ENCODE assay signal across 9 cellular contexts in genomic region chr6:154994881-154995240, GRCh38. TPM values are rescaled to one million over a fixed set of nuclear protein-coding genes. Genes with fewer than 3 reads are reported as not detected.
DNase-seq lines count a peak whose midpoint lies in the region; ATAC-seq and TF ChIP-seq lines count a peak whose summit lies in the region.
"Had no signal": no experiment of that assay in that cellular context is flagged by ENCODE, and none has a peak within 500 bp of the region (broad histone marks: within the 10 kb centered on the region; RNA-seq: fewer than 3 reads in every experiment).

No MANE protein-coding gene starts in this region.

- H3K27ac ChIP-seq in AG04450 (ENCODE audit: low read depth, low read length) (no peak overlapping the region), HUES6 (ENCODE audit: low read depth, low read length) (no peak overlapping the region), dorsolateral prefrontal cortex (no peak overlapping the region), body of pancreas (no peak overlapping the region)

- ATAC-seq in omental fat pad (ENCODE audit: low FRiP score) (peak; percentile 49), body of pancreas (no peak)

- peak overlapping the region; percentile 51 for H3K9ac ChIP-seq in HUES6 (ENCODE audit: low read length)

- H3K4me3 ChIP-seq in AG04450 (ENCODE audit: low read depth, low read length) (peak overlapping the region; percentile 81), HUES6 (ENCODE audit: low read depth, low read length) (peak overlapping the region; percentile 87), dorsolateral prefrontal cortex (peak overlapping the region in 40 of 59 donors; percentile 7 to 79 (median 66)), body of pancreas (no peak overlapping the region)

- 15 to 31% methylated on average over 23 to 27 of the region's 28 CpGs for WGBS in body of pancreas, 2 donors

- CTCF ChIA-PET in AG04450 (lab: Charles Lee) = no interaction called here

- H3K36me3 ChIP-seq in HUES6 (ENCODE audit: control insufficient read depth, insufficient read depth, low read length) (no peaks in the 10 kb centered on the region), body of pancreas (replicated peaks in 1 of 2; ENCODE audit: insufficient read depth in 1 of 2, low read depth in 2 of 2) (no peaks in the 10 kb centered on the region)

- no peaks in the 10 kb centered on the region for H3K27me3 ChIP-seq in AG04450 (ENCODE audit: control insufficient read depth, insufficient read depth, low read length)
- H3K27me3 ChIP-seq in HUES6 (ENCODE audit: control insufficient read depth, insufficient read depth, low read length) = peaks cover 6% of the 10 kb centered on the region; the same call in 1 of the 2 replicates
- peaks cover 0 to 12% (median 0%) of the 10 kb centered on the region in 45 donors for H3K27me3 ChIP-seq in dorsolateral prefrontal cortex
- H3K27me3 ChIP-seq in body of pancreas = no peaks in the 10 kb centered on the region

- H3K4me1 ChIP-seq in HUES6 (ENCODE audit: control insufficient read depth, insufficient read depth, low read length) = peaks cover 20% of the 10 kb centered on the region
- H3K4me1 ChIP-seq in body of pancreas = peaks cover 8% of the 10 kb centered on the region

- POLR2A ChIA-PET in AG04450 (lab: Yijun Ruan, JAX) = no interaction called here

- TF ChIP-seq CTCF in AG04450 (IDR thresholded peaks at IDR 0.05; ENCODE audit: low read depth, low read length) (no peak), dorsolateral prefrontal cortex (IDR thresholded peaks at IDR 0.05 in 54 of 56, conservative IDR thresholded peaks at IDR 0.05 in 2 of 56; ENCODE audit: low read depth in 1 of 56, partially characterized antibody in 56 of 56) (no peak), omental fat pad (IDR thresholded peaks at IDR 0.05) (no peak), body of pancreas (IDR thresholded peaks at IDR 0.05) (no peak)

- DNase-seq in AG04450 (ENCODE audit: low read depth, low spot score) = no peak
- no peak for DNase-seq in dorsolateral prefrontal cortex
- DNase-seq in omental fat pad (ENCODE audit: low spot score) = no peak
- no peak for DNase-seq in stimulated activated CD4-positive, alpha-beta T cell treated with anti-CD3 and anti-CD28 coated beads, Interleukin-4, amount 100 ng/mL, for 4 hours
- DNase-seq in body of pancreas = no peak
- DNase-seq in AG08395 (ENCODE audit: low spot score) = no peak
- DNase-seq in GOT3 (lab: John Stamatoyannopoulos, UW) = no peak
- DNase-seq: GF-D8 had no signal

- intact Hi-C loops in dorsolateral prefrontal cortex (cut with DNase I) (no loop called here), body of pancreas (cut with DNase I) (no loop called here)

- H3K9me3 ChIP-seq in AG04450 (ENCODE audit: control insufficient read depth, insufficient read depth, low read length) = peaks cover 3% of the 10 kb centered on the region; the same call in 1 of the 2 replicates
- no peaks in the 10 kb centered on the region for H3K9me3 ChIP-seq in HUES6 (ENCODE audit: control insufficient read depth, insufficient read depth, low read depth, low read length)
- no peaks in the 10 kb centered on the region for H3K9me3 ChIP-seq in body of pancreas

- no peak for TF ChIP-seq POLR2A in body of pancreas (IDR thresholded peaks at IDR 0.05)

RNA-seq across cellular contexts. Expression of gene TIAM2, which starts 0.3 kb away (rescaled TPM):
- polyA plus RNA-seq in AG04450 (2011; rRNA removed) = 7.2 and 12.6 TPM in 2 replicates
- 15.4 and 16.0 TPM in 2 replicates for polyA minus RNA-seq in AG04450 (2011; rRNA and poly(A)+ RNA removed)
- total RNA-seq in dorsolateral prefrontal cortex = 100 to 1,000 TPM in 20 of 120 experiments, 10 to 100 TPM in 100; 29.2 to 178 (median 80.7) TPM
- total RNA-seq in omental fat pad = 10 to 100 TPM in 1 of 4 donors, 1 to 10 TPM in 3; 4.8 to 10.6 (median 6.4) TPM
- total RNA-seq in body of pancreas = 1 to 10 TPM; 3.1 to 6.6 TPM

Comparison
In these comparisons a context has a peak if more than half of its experiments do, and no peak if none do; other contexts are left out.
1. H3K4me3 ChIP-seq: peak in AG04450 (single experiment), HUES6 (single experiment) and dorsolateral prefrontal cortex (40 of 59); none in body of pancreas (0 of 2).